In the genomic region with DNA sequence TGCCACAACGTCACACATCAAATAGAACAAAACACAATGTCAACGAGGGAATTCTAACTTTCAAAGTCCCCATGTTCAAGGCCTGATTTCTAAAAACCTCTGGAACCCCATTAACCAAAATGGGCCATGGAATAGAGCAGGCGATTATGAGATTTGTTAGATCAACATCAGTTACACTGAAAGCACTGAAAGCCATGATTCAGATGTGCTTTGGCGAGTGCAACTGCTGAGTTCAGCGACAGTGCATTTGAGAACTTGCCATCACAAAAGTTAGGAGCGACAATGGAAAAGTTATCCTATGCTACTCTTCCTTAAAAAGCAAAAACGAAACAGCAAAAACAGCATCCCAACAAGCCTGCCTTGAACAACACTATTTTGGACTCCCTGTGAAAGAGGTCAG, we compare ENCODE assay signal across 19 cellular contexts.
"Had no signal": no experiment of that assay in that cellular context is flagged by ENCODE, and none has a peak within 500 bp of the region (broad histone marks: within the 10 kb centered on the region; RNA-seq: fewer than 3 reads in every experiment).

No MANE protein-coding gene starts in this region.

- H3K4me3 Mint-ChIP-seq: activated T-helper 1 cell treated with anti-CD3 and anti-CD28 coated beads, Interleukin-12 subunit alpha, Interleukin-12 subunit beta, Interleukin-2, Interleukin-4 antibody, amounts not matched to agents 30 ng/mL and 10 ng/mL and 1 ng/mL, durations not matched to agents 14 hours and 24 hours and 36 hours; stimulated activated naive B cell treated with anti-CD40 and anti-IgM and Interleukin-4, amounts not matched to agents 10 μg/mL and 1 μg/mL and 100 μg/mL, for 72 hours had no signal

- H3K27me3 Mint-ChIP-seq: stimulated activated naive B cell treated with anti-CD40 and anti-IgM and Interleukin-4, amounts not matched to agents 10 μg/mL and 1 μg/mL and 100 μg/mL, for 72 hours had no signal

- H3K27me3 ChIP-seq: ovary, spleen, transverse colon, vagina had no signal

- H3K27ac ChIP-seq: lower lobe of right lung, spleen, transverse colon, vagina had no signal

- H3K9me3 ChIP-seq: lower lobe of right lung, ovary, spleen, transverse colon, vagina had no signal

- DNase-seq: activated CD4-positive, alpha-beta T cell treated with anti-CD3 and anti-CD28 coated beads for 1 hour; activated CD4-positive, alpha-beta T cell treated with anti-CD3 and anti-CD28 coated beads, Interleukin-2, amount 50 U/mL, for 4 hours; activated gamma-delta T cell treated with Interleukin-2 at 50 U/mL for 16 hours; foreskin melanocyte; glutamatergic neuron; islet precursor cell; left colon; lower lobe of right lung; ovary; spleen; stimulated activated CD4-positive, alpha-beta T cell treated with anti-CD3 and anti-CD28 coated beads, Interleukin-4, amount 100 ng/mL, for 4 hours; stimulated activated naive B cell treated with anti-CD40 and anti-IgM and Interleukin-4, amounts not matched to agents 10 μg/mL and 1 μg/mL and 100 μg/mL, for 72 hours; transverse colon; WERI-Rb-1 had no signal

- H3K27ac Mint-ChIP-seq: activated naive CD4-positive, alpha-beta T cell treated with anti-CD3 and anti-CD28 coated beads, Interleukin-2, amount 50 U/mL, for 72 hours; activated T-helper 1 cell treated with anti-CD3 and anti-CD28 coated beads, Interleukin-12 subunit alpha, Interleukin-12 subunit beta, Interleukin-2, Interleukin-4 antibody, amounts not matched to agents 30 ng/mL and 10 ng/mL and 1 ng/mL, durations not matched to agents 14 hours and 24 hours and 36 hours; stimulated activated naive B cell treated with anti-CD40 and anti-IgM and Interleukin-4, amounts not matched to agents 10 μg/mL and 1 μg/mL and 100 μg/mL, for 72 hours had no signal

- H3K36me3 ChIP-seq: ovary had no signal

- H3K9me3 Mint-ChIP-seq: activated naive CD4-positive, alpha-beta T cell treated with anti-CD3 and anti-CD28 coated beads, Interleukin-2, amount 50 U/mL, for 72 hours; activated T-helper 1 cell treated with anti-CD3 and anti-CD28 coated beads, Interleukin-12 subunit alpha, Interleukin-12 subunit beta, Interleukin-2, Interleukin-4 antibody, amounts not matched to agents 30 ng/mL and 10 ng/mL and 1 ng/mL, durations not matched to agents 14 hours and 24 hours and 36 hours; stimulated activated naive B cell treated with anti-CD40 and anti-IgM and Interleukin-4, amounts not matched to agents 10 μg/mL and 1 μg/mL and 100 μg/mL, for 72 hours had no signal

- FAIRE-seq: colon had no signal

- H3K4me1 ChIP-seq: lower lobe of right lung, transverse colon, vagina had no signal

- ATAC-seq: activated naive CD4-positive, alpha-beta T cell treated with anti-CD3 and anti-CD28 coated beads, Interleukin-2, amount 50 U/mL, for 72 hours; left colon; lower lobe of right lung; SK-N-SH treated with all-trans-retinoic acid at 6 μM for 48 hours; stimulated activated naive B cell treated with anti-CD40 and anti-IgM and Interleukin-4, amounts not matched to agents 10 μg/mL and 1 μg/mL and 100 μg/mL, for 72 hours had no signal

- H3K4me3 ChIP-seq: lower lobe of right lung, ovary, spleen, transverse colon, vagina had no signal
